ENCODE assay signal across 28 cellular contexts in genomic region chr13:76644906-76645305, GRCh38.
"Had no signal": no experiment of that assay in that cellular context is flagged by ENCODE, and none has a peak within 500 bp of the region (broad histone marks: within the 10 kb centered on the region; RNA-seq: fewer than 3 reads in every experiment).

No MANE protein-coding gene starts in this region.

- H3K4me1 Mint-ChIP-seq: activated CD4-positive, alpha-beta T cell treated with anti-CD3 and anti-CD28 coated beads for 36 hours; activated CD4-positive, alpha-beta T cell treated with anti-CD3 and anti-CD28 coated beads, Interleukin-2, amount 10 ng/mL, durations not matched to agents 24 days and 14 days; activated CD8-positive, alpha-beta memory T cell treated with anti-CD3 and anti-CD28 coated beads, Interleukin-2, amount 10 ng/mL, durations not matched to agents 7 days and 5 days; activated T-helper 17 cell treated with anti-CD3 and anti-CD28 coated beads, Interleukin-2, amount 50 U/mL, for 72 hours had no signal

- H3K4me1 ChIP-seq: body of pancreas had no signal

- DNase-seq: activated CD4-positive, alpha-beta memory T cell treated with anti-CD3 and anti-CD28 coated beads for 36 hours; activated CD4-positive, alpha-beta T cell treated with anti-CD3 and anti-CD28 coated beads for 36 hours; activated CD4-positive, alpha-beta T cell treated with anti-CD3 and anti-CD28 coated beads, Interleukin-2, amount 10 ng/mL, durations not matched to agents 24 days and 14 days; activated CD4-positive, CD25-positive, alpha-beta regulatory T cell; activated CD4-positive, CD25-positive, alpha-beta regulatory T cell treated with anti-CD3 and anti-CD28 coated beads, Interleukin-2, amount 50 U/mL, for 72 hours; activated CD8-positive, alpha-beta memory T cell treated with anti-CD3 and anti-CD28 coated beads, Interleukin-2, amount 10 ng/mL, durations not matched to agents 7 days and 5 days; activated CD8-positive, alpha-beta memory T cell treated with anti-CD3 and anti-CD28 coated beads, Interleukin-2, amount 50 U/mL, for 4 hours; activated CD8-positive, alpha-beta T cell treated with anti-CD3 and anti-CD28 coated beads, Interleukin-2, amount 10 ng/mL, durations not matched to agents 7 days and 5 days; activated effector memory CD4-positive, alpha-beta T cell treated with Interleukin-2 at 50 U/mL for 16 hours; activated gamma-delta T cell treated with Interleukin-2 at 50 U/mL for 16 hours; activated naive CD4-positive, alpha-beta T cell treated with anti-CD3 and anti-CD28 coated beads, Interleukin-2, amount 50 U/mL, for 16 hours; activated naive CD4-positive, alpha-beta T cell treated with Interleukin-2 at 50 U/mL for 16 hours; activated T-cell treated with anti-CD3 and anti-CD28 coated beads, Interleukin-2, amount 50 U/mL, for 1 hour; activated T-cell treated with anti-CD3 and anti-CD28 coated beads, Interleukin-2, amount 50 U/mL, for 72 hours; amniotic stem cell; aorta; body of pancreas; cortex of kidney; dermis blood vessel endothelial cell; effector CD4-positive, alpha-beta T cell; effector memory CD8-positive, alpha-beta T cell; erythroblast; foreskin melanocyte; head of caudate nucleus; T-helper 2 cell had no signal

- H3K9me3 ChIP-seq: body of pancreas, esophagus muscularis mucosa had no signal

- H3K36me3 ChIP-seq: esophagus muscularis mucosa had no signal

- H3K27me3 Mint-ChIP-seq: activated CD4-positive, alpha-beta T cell treated with anti-CD3 and anti-CD28 coated beads for 36 hours; activated CD4-positive, alpha-beta T cell treated with anti-CD3 and anti-CD28 coated beads, Interleukin-2, amount 10 ng/mL, durations not matched to agents 24 days and 14 days; activated CD8-positive, alpha-beta memory T cell treated with anti-CD3 and anti-CD28 coated beads, Interleukin-2, amount 10 ng/mL, durations not matched to agents 7 days and 5 days had no signal

- H3K27ac Mint-ChIP-seq: activated CD4-positive, alpha-beta memory T cell treated with anti-CD3 and anti-CD28 coated beads for 36 hours; activated CD4-positive, alpha-beta T cell treated with anti-CD3 and anti-CD28 coated beads for 36 hours; activated CD4-positive, alpha-beta T cell treated with anti-CD3 and anti-CD28 coated beads, Interleukin-2, amount 10 ng/mL, durations not matched to agents 24 days and 14 days; activated CD8-positive, alpha-beta memory T cell treated with anti-CD3 and anti-CD28 coated beads, Interleukin-2, amount 10 ng/mL, durations not matched to agents 7 days and 5 days; activated CD8-positive, alpha-beta T cell treated with anti-CD3 and anti-CD28 coated beads, Interleukin-2, amount 10 ng/mL, durations not matched to agents 7 days and 5 days; activated naive CD8-positive, alpha-beta T cell; activated T-cell treated with anti-CD3 and anti-CD28 coated beads, Interleukin-2, amount 50 U/mL, for 72 hours; activated T-helper 17 cell treated with anti-CD3 and anti-CD28 coated beads, Interleukin-2, amount 50 U/mL, for 72 hours; effector memory CD8-positive, alpha-beta T cell had no signal

- H3K36me3 Mint-ChIP-seq: activated CD4-positive, alpha-beta memory T cell treated with anti-CD3 and anti-CD28 coated beads for 36 hours; activated CD8-positive, alpha-beta memory T cell treated with anti-CD3 and anti-CD28 coated beads, Interleukin-2, amount 10 ng/mL, durations not matched to agents 7 days and 5 days; activated naive CD8-positive, alpha-beta T cell had no signal

- H3K27ac ChIP-seq: body of pancreas, esophagus muscularis mucosa had no signal

- H3K9me3 Mint-ChIP-seq: activated CD4-positive, alpha-beta memory T cell treated with anti-CD3 and anti-CD28 coated beads for 36 hours; activated CD4-positive, alpha-beta T cell treated with anti-CD3 and anti-CD28 coated beads, Interleukin-2, amount 10 ng/mL, durations not matched to agents 24 days and 14 days; activated T-cell treated with anti-CD3 and anti-CD28 coated beads, Interleukin-2, amount 50 U/mL, for 72 hours; activated T-helper 17 cell treated with anti-CD3 and anti-CD28 coated beads, Interleukin-2, amount 50 U/mL, for 72 hours; effector memory CD8-positive, alpha-beta T cell had no signal

- ATAC-seq: activated CD4-positive, alpha-beta T cell treated with anti-CD3 and anti-CD28 coated beads for 36 hours; activated CD8-positive, alpha-beta memory T cell treated with anti-CD3 and anti-CD28 coated beads, Interleukin-2, amount 10 ng/mL, durations not matched to agents 7 days and 5 days; activated CD8-positive, alpha-beta T cell treated with anti-CD3 and anti-CD28 coated beads, Interleukin-2, amount 10 ng/mL, durations not matched to agents 7 days and 5 days; activated T-cell treated with anti-CD3 and anti-CD28 coated beads, Interleukin-2, amount 50 U/mL, for 72 hours; activated T-helper 17 cell treated with anti-CD3 and anti-CD28 coated beads, Interleukin-2, amount 50 U/mL, for 72 hours; body of pancreas; effector memory CD8-positive, alpha-beta T cell had no signal

- H3K27me3 ChIP-seq: body of pancreas, esophagus muscularis mucosa had no signal

- H3K4me3 Mint-ChIP-seq: activated CD4-positive, alpha-beta memory T cell treated with anti-CD3 and anti-CD28 coated beads for 36 hours; activated CD4-positive, alpha-beta T cell treated with anti-CD3 and anti-CD28 coated beads for 36 hours; activated CD4-positive, alpha-beta T cell treated with anti-CD3 and anti-CD28 coated beads, Interleukin-2, amount 10 ng/mL, durations not matched to agents 24 days and 14 days; activated CD8-positive, alpha-beta memory T cell treated with anti-CD3 and anti-CD28 coated beads, Interleukin-2, amount 10 ng/mL, durations not matched to agents 7 days and 5 days; activated CD8-positive, alpha-beta T cell treated with anti-CD3 and anti-CD28 coated beads, Interleukin-2, amount 10 ng/mL, durations not matched to agents 7 days and 5 days; activated naive CD8-positive, alpha-beta T cell; activated T-cell treated with anti-CD3 and anti-CD28 coated beads, Interleukin-2, amount 50 U/mL, for 72 hours; activated T-helper 17 cell treated with anti-CD3 and anti-CD28 coated beads, Interleukin-2, amount 50 U/mL, for 72 hours; effector memory CD8-positive, alpha-beta T cell had no signal

- H3K4me3 ChIP-seq: body of pancreas, esophagus muscularis mucosa had no signal
